ENCODE assay signal across 8 cellular contexts in the genomic region with DNA sequence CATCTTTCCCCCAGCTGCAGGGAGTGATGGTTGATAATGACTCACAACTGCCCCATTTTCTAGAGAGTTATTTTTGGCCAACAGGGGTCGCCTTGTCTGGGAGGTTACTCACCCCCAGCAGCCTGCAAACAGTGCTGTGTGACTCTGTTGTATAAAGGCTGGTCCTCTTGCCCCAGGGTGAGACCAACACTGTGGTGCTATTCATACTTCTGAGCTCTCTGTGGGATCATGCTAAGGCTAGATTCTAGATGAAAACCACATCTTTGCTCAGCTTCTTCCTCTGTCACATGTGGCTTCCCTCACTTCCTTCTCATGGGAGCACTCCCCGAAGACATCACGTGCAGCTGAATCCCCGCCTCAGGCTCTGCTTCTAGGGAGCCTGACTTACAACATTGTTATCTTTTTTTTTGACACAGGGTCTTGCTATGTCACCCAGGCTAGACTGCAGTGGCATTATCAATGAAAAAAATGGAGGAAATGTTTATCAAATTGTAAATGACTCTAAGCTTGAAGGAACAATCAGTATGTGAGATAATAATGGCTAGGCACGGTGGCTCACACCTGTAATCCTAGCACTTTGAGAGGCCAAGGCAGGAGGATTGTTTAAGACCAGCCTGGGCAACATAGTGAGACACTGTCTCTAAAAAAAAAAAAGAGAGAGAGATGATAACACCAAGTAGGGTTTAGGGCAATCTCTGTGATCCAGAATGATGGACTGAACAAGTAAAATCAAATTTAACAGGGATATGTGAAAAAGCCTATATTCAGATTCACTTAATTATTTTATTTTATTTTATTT. TPM values are rescaled to one million over a fixed set of nuclear protein-coding genes. Genes with fewer than 3 reads are reported as not detected.
A peak's percentile ranks its signal among the peaks of the same experiment; 100 is the strongest.
DNase-seq lines count a peak whose midpoint lies in the region; ATAC-seq and TF ChIP-seq lines count a peak whose summit lies in the region.

No MANE protein-coding gene starts in this region.

- no peaks in the 10 kb centered on the region for H3K36me3 Mint-ChIP-seq in activated CD4-positive, alpha-beta memory T cell treated with anti-CD3 and anti-CD28 coated beads for 36 hours
- H3K36me3 Mint-ChIP-seq in osteocyte (ENCODE audit: unreplicated experiment): peaks cover 2% of the 10 kb centered on the region

- intact Hi-C loops in activated CD4-positive, alpha-beta memory T cell treated with anti-CD3 and anti-CD28 coated beads for 36 hours (cut with micrococcal nuclease): loop anchor here (1.0 kb wide), 2 partner anchors 21 to 43 kb away; no protein-coding TSS in a partner anchor

- POLR2A ChIA-PET in activated CD4-positive, alpha-beta memory T cell treated with anti-CD3 and anti-CD28 coated beads for 36 hours (lab: Charles Lee): interaction anchor here (0.7 to 0.9 kb wide), 2 partner anchors 21 to 23 kb away, joined by 3 to 4 read pairs; no protein-coding TSS in a partner anchor

- H3K4me1 Mint-ChIP-seq in activated CD4-positive, alpha-beta memory T cell treated with anti-CD3 and anti-CD28 coated beads for 36 hours (ENCODE audit: low read depth): peaks cover 12% of the 10 kb centered on the region
- peaks cover 7% of the 10 kb centered on the region for H3K4me1 Mint-ChIP-seq in osteocyte (ENCODE audit: unreplicated experiment)

- ATAC-seq in GM18502 (IDR thresholded peaks at IDR 0.05; ENCODE audit: poor library complexity, unreplicated experiment) (peak; percentile 63), GM21576 (IDR thresholded peaks at IDR 0.05; ENCODE audit: unreplicated experiment) (no peak)

- H3K27ac ChIP-seq in epithelial cell of prostate: no peak overlapping the region

- H3K4me3 Mint-ChIP-seq in activated CD4-positive, alpha-beta memory T cell treated with anti-CD3 and anti-CD28 coated beads for 36 hours: no peak overlapping the region
- H3K4me3 Mint-ChIP-seq in osteocyte (ENCODE audit: unreplicated experiment): no peak overlapping the region

- TF ChIP-seq CTCF in osteocyte (IDR thresholded peaks at IDR 0.05): peak; percentile 45

- no peaks in the 10 kb centered on the region for H3K27me3 Mint-ChIP-seq in activated CD4-positive, alpha-beta memory T cell treated with anti-CD3 and anti-CD28 coated beads for 36 hours
- peaks cover 6% of the 10 kb centered on the region for H3K27me3 Mint-ChIP-seq in osteocyte (ENCODE audit: unreplicated experiment)

- CTCF ChIA-PET in activated CD4-positive, alpha-beta memory T cell treated with anti-CD3 and anti-CD28 coated beads for 36 hours (lab: Charles Lee): interaction anchor here (0.6 to 4.4 kb wide), 31 partner anchors 8 to 332 kb away, joined by 3 to 132 read pairs (median 4); a partner anchor contains a TSS

- no peaks in the 10 kb centered on the region for H3K9me3 Mint-ChIP-seq in activated CD4-positive, alpha-beta memory T cell treated with anti-CD3 and anti-CD28 coated beads for 36 hours
- H3K9me3 Mint-ChIP-seq in osteocyte (ENCODE audit: unreplicated experiment): no peaks in the 10 kb centered on the region

- peak overlapping the region; percentile 51 for H3K27ac Mint-ChIP-seq in activated CD4-positive, alpha-beta memory T cell treated with anti-CD3 and anti-CD28 coated beads for 36 hours
- H3K27ac Mint-ChIP-seq in osteocyte (ENCODE audit: unreplicated experiment): no peak overlapping the region

- DNase-seq in MV-4-11 (lab: John Stamatoyannopoulos, UW): peak; percentile 95
- DNase-seq in activated CD4-positive, alpha-beta memory T cell treated with anti-CD3 and anti-CD28 coated beads for 36 hours: peak; percentile 82
- peak; percentile 22 for DNase-seq in epithelial cell of prostate (ENCODE audit: low read depth, low spot score)
- DNase-seq in osteocyte (ENCODE audit: extremely low spot score, unreplicated experiment): no peak
- no peak for DNase-seq in NCI-H446 (lab: John Stamatoyannopoulos, UW)
- DNase-seq in kidney glomerular epithelial cell (lab: John Stamatoyannopoulos, UW): no peak

RNA-seq across cellular contexts. Expression of a gene that starts 55.7 kb away (rescaled TPM):
- 10 to 100 TPM; 14.0 to 14.9 TPM for total RNA-seq in activated CD4-positive, alpha-beta memory T cell treated with anti-CD3 and anti-CD28 coated beads for 36 hours
- 22.2 and 23.1 TPM in 2 replicates for total RNA-seq in osteocyte

RNA-seq across cellular contexts. Expression of a gene that starts 55.9 kb away (rescaled TPM):
- 10 to 100 TPM; 75.5 to 77.1 TPM for total RNA-seq in activated CD4-positive, alpha-beta memory T cell treated with anti-CD3 and anti-CD28 coated beads for 36 hours
- 97.4 and 101 TPM in 2 replicates for total RNA-seq in osteocyte

Comparison
In these comparisons a context has a peak if more than half of its experiments do, and no peak if none do; other contexts are left out.
1. DNase-seq: peak in MV-4-11 (single experiment), activated CD4-positive, alpha-beta memory T cell treated with anti-CD3 and anti-CD28 coated beads for 36 hours (single experiment) and epithelial cell of prostate (single experiment); none in osteocyte (single experiment), NCI-H446 (0 of 2) and kidney glomerular epithelial cell (single experiment).